Comparison of ENCODE assay signal across 19 cellular contexts in the genomic region with DNA sequence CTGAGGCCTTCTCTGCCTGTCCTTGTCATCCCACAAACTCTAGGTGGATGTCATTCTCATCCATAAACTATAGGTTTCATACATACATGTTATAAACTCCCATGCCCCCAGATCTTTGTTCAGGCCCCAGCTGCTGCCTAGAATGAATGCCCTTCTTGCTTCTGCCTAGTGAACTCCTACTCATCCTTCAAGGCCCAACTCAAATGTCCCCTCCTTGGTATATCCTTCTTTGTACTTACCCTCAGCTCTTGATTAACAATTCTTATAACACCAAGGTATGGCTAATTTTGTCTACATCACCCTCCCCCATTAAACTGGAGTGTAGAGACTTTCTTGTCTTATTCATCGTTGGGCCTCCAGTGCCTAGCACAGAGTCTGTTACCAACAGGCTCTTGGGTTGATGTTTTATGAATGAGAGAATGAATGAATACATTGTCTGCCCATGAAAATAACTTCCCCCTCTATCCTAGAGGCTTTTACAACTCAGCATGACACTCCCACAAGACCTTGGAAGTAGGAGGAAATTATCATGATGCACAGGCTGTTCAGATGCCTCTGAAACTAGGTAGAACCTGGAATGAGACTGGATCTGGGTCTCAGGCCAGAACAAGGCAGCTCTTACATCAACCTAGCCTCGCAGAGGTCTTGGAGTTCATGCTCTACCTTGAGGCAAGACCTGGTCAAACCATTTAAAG. TPM values are rescaled to one million over a fixed set of nuclear protein-coding genes. Genes with fewer than 3 reads are reported as not detected.
"Had no signal": no experiment of that assay in that cellular context is flagged by ENCODE, and none has a peak within 500 bp of the region (broad histone marks: within the 10 kb centered on the region; RNA-seq: fewer than 3 reads in every experiment).

No MANE protein-coding gene starts in this region.

- ATAC-seq: activated CD8-positive, alpha-beta T cell treated with anti-CD3 and anti-CD28 coated beads for 36 hours; gastroesophageal sphincter; heart right ventricle; left lobe of liver; sciatic nerve; stimulated activated naive CD8-positive, alpha-beta T cell treated with anti-CD3 and anti-CD28 coated beads, Interleukin-15, amount 100 ng/mL, for 72 hours; upper lobe of right lung had no signal

- H3K4me3 ChIP-seq: gastroesophageal sphincter, heart right ventricle, spleen, upper lobe of right lung had no signal

- H3K4me3 Mint-ChIP-seq: activated B cell treated with CpG ODN at 0.5 μM for 24 hours; activated CD8-positive, alpha-beta T cell treated with anti-CD3 and anti-CD28 coated beads for 36 hours; activated naive CD8-positive, alpha-beta T cell treated with anti-CD3 and anti-CD28 coated beads for 36 hours; stimulated activated naive CD8-positive, alpha-beta T cell treated with anti-CD3 and anti-CD28 coated beads, Interleukin-15, amount 100 ng/mL, for 72 hours had no signal

- H3K36me3 ChIP-seq: gastroesophageal sphincter, heart right ventricle, spleen, upper lobe of right lung had no signal

- H3K4me1 ChIP-seq: gastroesophageal sphincter, upper lobe of right lung had no signal

- H3K27ac Mint-ChIP-seq: activated B cell treated with CpG ODN at 0.5 μM for 24 hours; activated CD8-positive, alpha-beta T cell treated with anti-CD3 and anti-CD28 coated beads for 36 hours; activated naive CD8-positive, alpha-beta T cell treated with anti-CD3 and anti-CD28 coated beads for 36 hours; stimulated activated naive CD8-positive, alpha-beta T cell treated with anti-CD3 and anti-CD28 coated beads, Interleukin-15, amount 100 ng/mL, for 72 hours had no signal

- H3K9me3 Mint-ChIP-seq: activated B cell treated with CpG ODN at 0.5 μM for 24 hours; activated CD8-positive, alpha-beta T cell treated with anti-CD3 and anti-CD28 coated beads for 36 hours; activated naive CD8-positive, alpha-beta T cell treated with anti-CD3 and anti-CD28 coated beads for 36 hours; stimulated activated naive CD8-positive, alpha-beta T cell treated with anti-CD3 and anti-CD28 coated beads, Interleukin-15, amount 100 ng/mL, for 72 hours had no signal

- H3K27ac ChIP-seq: gastroesophageal sphincter, heart right ventricle, spleen, upper lobe of right lung had no signal

- H3K9me3 ChIP-seq: gastroesophageal sphincter, heart right ventricle, spleen, upper lobe of right lung had no signal

- FAIRE-seq: endometrium, islet of Langerhans had no signal

- H3K27me3 ChIP-seq: upper lobe of right lung had no signal

- H3K36me3 Mint-ChIP-seq: activated naive CD8-positive, alpha-beta T cell treated with anti-CD3 and anti-CD28 coated beads for 36 hours had no signal

- H3K4me1 Mint-ChIP-seq: activated B cell treated with CpG ODN at 0.5 μM for 24 hours; activated naive CD8-positive, alpha-beta T cell treated with anti-CD3 and anti-CD28 coated beads for 36 hours; stimulated activated naive CD8-positive, alpha-beta T cell treated with anti-CD3 and anti-CD28 coated beads, Interleukin-15, amount 100 ng/mL, for 72 hours had no signal

- DNase-seq: activated B cell treated with CpG ODN at 0.5 μM for 24 hours; activated CD4-positive, alpha-beta T cell treated with anti-CD3 and anti-CD28 coated beads for 48 hours; activated CD8-positive, alpha-beta T cell treated with anti-CD3 and anti-CD28 coated beads for 36 hours; activated gamma-delta T cell; activated naive CD8-positive, alpha-beta T cell treated with anti-CD3 and anti-CD28 coated beads for 36 hours; activated T-cell treated with anti-CD3 and anti-CD28 coated beads, Interleukin-2, amount 50 U/mL, for 48 hours; anterior cingulate cortex; heart right ventricle; mammary epithelial cell; spleen; stimulated activated naive CD8-positive, alpha-beta T cell treated with anti-CD3 and anti-CD28 coated beads, Interleukin-15, amount 100 ng/mL, for 72 hours; SW 1271; upper lobe of right lung had no signal

RNA-seq across cellular contexts. Expression of gene EPHB2, which starts 26.9 kb away (rescaled TPM):
- total RNA-seq: T-helper 2 cell treated with Interferon-gamma antibody and Interleukin-4, amounts not matched to agents 100 ng/mL and 5 ng/mL, for 36 hours had no signal
